8 cellular contexts compared by ENCODE assay signal in the genomic region with DNA sequence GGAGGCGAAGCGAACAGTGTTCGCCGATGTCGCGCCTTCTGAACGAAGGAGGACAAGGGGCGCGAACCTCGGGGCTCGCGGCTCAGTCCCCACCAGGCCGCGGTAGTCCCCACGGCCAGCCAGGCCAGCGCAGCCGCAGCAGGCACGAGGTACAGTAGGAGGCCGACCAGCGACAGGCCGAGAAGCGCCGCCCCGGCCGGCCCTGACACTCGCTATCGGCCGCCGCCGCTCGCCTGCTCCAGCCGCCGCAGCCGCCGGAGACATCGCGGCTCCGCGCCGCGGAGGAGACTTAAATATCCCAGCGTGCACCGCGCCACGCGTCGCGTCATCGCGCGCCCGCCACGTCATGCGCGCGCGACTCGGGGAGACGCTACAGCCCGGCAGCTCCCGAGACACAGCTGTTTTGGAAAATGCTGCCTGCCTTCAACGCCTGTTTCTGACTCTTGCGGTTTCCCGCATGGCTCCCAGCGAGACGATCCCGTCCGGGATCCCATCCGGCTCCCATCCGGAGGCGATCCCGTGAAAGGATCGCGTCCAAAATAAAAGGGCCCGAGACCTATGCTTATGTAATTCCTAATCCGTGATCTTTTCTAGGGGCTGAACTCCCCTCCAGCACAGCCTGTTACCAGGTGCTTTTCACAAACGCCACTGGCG. TPM values are rescaled to one million over a fixed set of nuclear protein-coding genes. Genes with fewer than 3 reads are reported as not detected.
DNase-seq lines count a peak whose midpoint lies in the region; ATAC-seq and TF ChIP-seq lines count a peak whose summit lies in the region.
"Not testable (repeated sequence)": the region's sequence is repeated elsewhere in the genome, so short reads cannot be mapped to it uniquely, and the experiment has no call there.

POMZP3 (minus strand) TSS at position 291 of the 654 bp plus-strand sequence. CDS start 1,215 bp downstream, outside the sequence.

- intact Hi-C loops in esophagus muscularis mucosa (cut with DNase I) = not testable (repeated sequence)

- not testable (repeated sequence) for H3K27me3 ChIP-seq in esophagus muscularis mucosa; mononuclear cell (ENCODE audit: insufficient read depth, low read length)

- no CpG with 5 or more reads among the region's 78 CpGs for WGBS in esophagus muscularis mucosa

- peaks cover 0 to 17% (median 0%) of the 10 kb centered on the region in 4 donors for H3K36me3 ChIP-seq in esophagus muscularis mucosa

- H3K4me3 ChIP-seq in esophagus muscularis mucosa (peak within 1 kb of the TSS; percentile 58 to 69 (median 60)), mononuclear cell (ENCODE audit: low read length) (peak within 1 kb of the TSS; percentile 51)

- peak; percentile 34 for DNase-seq in Caki2 (ENCODE audit: low read depth)
- peak; percentile 24 for DNase-seq in RPMI8226
- DNase-seq in activated effector memory CD4-positive, alpha-beta T cell treated with Interleukin-2 at 50 U/mL for 16 hours = peak; percentile 47
- DNase-seq in esophagus muscularis mucosa (ENCODE audit: extremely low spot score) = not testable (repeated sequence)
- peak; percentile 34 for DNase-seq in stimulated activated CD8-positive, alpha-beta memory T cell treated with anti-CD3 and anti-CD28 coated beads, Interleukin-12 subunit alpha, Interleukin-12 subunit beta, amount 100 ng/mL, for 4 hours (ENCODE audit: low read depth)

- peak; percentile 45 for TF ChIP-seq POLR2A in esophagus muscularis mucosa (IDR thresholded peaks at IDR 0.05; ENCODE audit: low read depth)

- TF ChIP-seq CTCF in esophagus muscularis mucosa (IDR thresholded peaks at IDR 0.05) = not testable (repeated sequence)

- TF ChIP-seq EP300 in esophagus muscularis mucosa (IDR thresholded peaks at IDR 0.05) = not testable (repeated sequence)

- in situ Hi-C loops in Caki2 (cut with HindIII; ENCODE audit: low pct_unique_long_range_greater_than_20kb, low sequenced_read_pairs) = not testable (repeated sequence)

- peaks cover 0 to 17% (median 7%) of the 10 kb centered on the region in 4 donors for H3K4me1 ChIP-seq in esophagus muscularis mucosa
- H3K4me1 ChIP-seq in mononuclear cell (ENCODE audit: insufficient read depth, low read length) = not testable (repeated sequence)

- not testable (repeated sequence) for H3K9me3 ChIP-seq in esophagus muscularis mucosa; mononuclear cell (ENCODE audit: low read depth, low read length)

- ATAC-seq in GM21390 (IDR thresholded peaks at IDR 0.05; ENCODE audit: unreplicated experiment) (peak; percentile 89), HG03439 (IDR thresholded peaks at IDR 0.05; ENCODE audit: unreplicated experiment) (peak; percentile 91)

- peak within 1 kb of the TSS; percentile 82 to 89 (median 86) for H3K27ac ChIP-seq in esophagus muscularis mucosa (replicated peaks in 1 of 4)

RNA-seq across cellular contexts. Expression of gene POMZP3, which starts in this region (rescaled TPM):
- total RNA-seq in Caki2 (2014; rRNA removed; shearing (Covaris generic); ENCODE audit: low replicate concordance) = not detected in 2 replicates
- 10 to 100 TPM in 2 of 4 donors, 1 to 10 TPM in 2; 4.9 to 16.4 (median 9.3) TPM for total RNA-seq in esophagus muscularis mucosa
- total RNA-seq in mononuclear cell = 9.2 TPM

Comparison
In these comparisons a context has a peak if more than half of its experiments do, and no peak if none do; other contexts are left out.
1. Peak in DNase-seq in Caki2; RNA of the gene not detected or under 1 TPM.